Comparison of ENCODE assay signal across 17 cellular contexts in genomic region chr19:42288881-42289555, GRCh38. TPM values are rescaled to one million over a fixed set of nuclear protein-coding genes. Genes with fewer than 3 reads are reported as not detected.
"Had no signal": no experiment of that assay in that cellular context is flagged by ENCODE, and none has a peak within 500 bp of the region (broad histone marks: within the 10 kb centered on the region; RNA-seq: fewer than 3 reads in every experiment).

No MANE protein-coding gene starts in this region.

- H3K27me3 ChIP-seq: heart left ventricle, sigmoid colon, stomach, testis, upper lobe of right lung had no signal

- FAIRE-seq: bronchial epithelial cell, frontal cortex had no signal

- DNase-seq: activated CD4-positive, alpha-beta T cell treated with anti-CD3 and anti-CD28 coated beads for 48 hours; activated CD8-positive, alpha-beta T cell treated with anti-CD3 and anti-CD28 coated beads for 36 hours; activated T-cell treated with anti-CD3 and anti-CD28 coated beads, Interleukin-2, amount 50 U/mL, for 72 hours; aorta; dermis blood vessel endothelial cell; heart left ventricle; naive B cell; nucleus accumbens; sigmoid colon; stimulated activated CD4-positive, alpha-beta T cell treated with anti-CD3 and anti-CD28 coated beads, Interleukin-1b, Interleukin-23, amount 100 ng/mL, for 48 hours; stomach; testis; upper lobe of right lung had no signal

- H3K9me3 Mint-ChIP-seq: activated CD8-positive, alpha-beta T cell treated with anti-CD3 and anti-CD28 coated beads for 36 hours; activated T-cell treated with anti-CD3 and anti-CD28 coated beads, Interleukin-2, amount 50 U/mL, for 72 hours; naive B cell had no signal

- H3K9me3 ChIP-seq: heart left ventricle, sigmoid colon, stomach, testis, upper lobe of right lung had no signal

- H3K27ac Mint-ChIP-seq: activated CD8-positive, alpha-beta T cell treated with anti-CD3 and anti-CD28 coated beads for 36 hours; activated T-cell treated with anti-CD3 and anti-CD28 coated beads, Interleukin-2, amount 50 U/mL, for 72 hours had no signal

- H3K27ac ChIP-seq: heart left ventricle, sigmoid colon, testis, upper lobe of right lung had no signal

- ATAC-seq: activated CD8-positive, alpha-beta T cell treated with anti-CD3 and anti-CD28 coated beads for 36 hours; activated T-cell treated with anti-CD3 and anti-CD28 coated beads, Interleukin-2, amount 50 U/mL, for 72 hours; heart left ventricle; upper lobe of right lung had no signal

- H3K27me3 Mint-ChIP-seq: activated CD8-positive, alpha-beta T cell treated with anti-CD3 and anti-CD28 coated beads for 36 hours; naive B cell had no signal

- H3K4me3 ChIP-seq: heart left ventricle, lung, sigmoid colon, stomach, testis, upper lobe of right lung had no signal

- H3K4me3 Mint-ChIP-seq: activated CD8-positive, alpha-beta T cell treated with anti-CD3 and anti-CD28 coated beads for 36 hours; activated T-cell treated with anti-CD3 and anti-CD28 coated beads, Interleukin-2, amount 50 U/mL, for 72 hours; naive B cell had no signal

RNA-seq across cellular contexts. Expression of gene PRR19, which starts 12.9 kb away (rescaled TPM):
- total RNA-seq: bronchial epithelial cell, mononuclear cell, sigmoid colon, stomach had no signal
- polyA plus RNA-seq: aorta had no signal

RNA-seq across cellular contexts. Expression of gene TMEM145, which starts 24.1 kb away (rescaled TPM):
- total RNA-seq: aorta, dermis blood vessel endothelial cell, mononuclear cell had no signal
- polyA plus RNA-seq: aorta had no signal
